21 cellular contexts compared by ENCODE assay signal in the genomic region with DNA sequence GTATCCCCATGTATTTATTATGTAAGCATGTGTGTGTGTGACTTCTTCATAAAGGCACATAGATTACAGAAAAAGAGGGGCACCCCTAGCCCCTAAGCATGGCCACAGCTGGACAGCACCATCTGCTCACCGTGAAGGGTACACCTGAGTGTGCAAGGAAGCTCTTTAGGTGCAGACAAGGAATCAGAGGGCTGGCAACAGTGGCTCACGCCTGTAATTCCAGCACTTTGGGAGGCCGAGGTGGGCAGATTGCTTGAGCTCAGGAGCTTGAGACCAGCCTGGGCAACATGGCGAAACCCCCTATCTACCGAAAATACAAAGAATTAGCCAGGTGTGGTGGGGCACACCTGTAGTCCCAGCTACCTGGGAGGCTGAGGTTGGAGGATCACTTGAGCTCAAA. TPM values are rescaled to one million over a fixed set of nuclear protein-coding genes. Genes with fewer than 3 reads are reported as not detected.
DNase-seq lines count a peak whose midpoint lies in the region; ATAC-seq, FAIRE-seq and TF ChIP-seq lines count a peak whose summit lies in the region.
"Had no signal": no experiment of that assay in that cellular context is flagged by ENCODE, and none has a peak within 500 bp of the region (broad histone marks: within the 10 kb centered on the region; RNA-seq: fewer than 3 reads in every experiment).

No MANE protein-coding gene starts in this region.

- no peak for TF ChIP-seq RAD21 in K562 (CRISPR knock-in tag; conservative IDR thresholded peaks at IDR 0.05 in 1 of 2, IDR thresholded peaks at IDR 0.05 in 1 of 2)

- no peak for TF ChIP-seq CTCF in K562 (IDR thresholded peaks at IDR 0.05 in 2 of 3, conservative IDR thresholded peaks at IDR 0.05 in 1 of 3; ENCODE audit: insufficient read depth in 2 of 3, low read depth in 1 of 3, low read length in 3 of 3)

- intact Hi-C loops in K562 (cut with micrococcal nuclease), result no loop called here

- no peak overlapping the region for H3K4me2 ChIP-seq in K562 (ENCODE audit: insufficient read depth, low read length)
- H3K4me2 ChIP-seq: A549 had no signal

- peaks cover 0 to 16% of the 10 kb centered on the region in 2 experiments; a peak in 1 of 5 replicates for H3K4me1 ChIP-seq in K562 (replicated peaks in 1 of 2; ENCODE audit: control insufficient read depth in 2 of 2, insufficient read depth in 2 of 2, low read length in 2 of 2)
- H3K4me1 ChIP-seq: Caco-2 had no signal

- no peaks in the 10 kb centered on the region for H3K79me2 ChIP-seq in K562 (ENCODE audit: control insufficient read depth, insufficient read depth, low read length)

- H3K27me3 ChIP-seq in K562 (ENCODE audit: control insufficient read depth in 2 of 2, insufficient read depth in 2 of 2, low read length in 2 of 2), result no peaks in the 10 kb centered on the region

- TF ChIP-seq POLR2A in K562 (conservative IDR thresholded peaks at IDR 0.05), result no peak

- H3K9ac ChIP-seq in K562 (ENCODE audit: insufficient read depth in 1 of 2, low read depth in 2 of 2, low read length in 2 of 2), result no peak overlapping the region

- peak; percentile 9 for DNase-seq in activated CD8-positive, alpha-beta memory T cell treated with anti-CD3 and anti-CD28 coated beads for 24 hours
- no peak for DNase-seq in activated CD8-positive, alpha-beta memory T cell treated with anti-CD3 and anti-CD28 coated beads, Interleukin-2, amount 50 U/mL, for 4 hours
- no peak for DNase-seq in K562 (ENCODE audit: extremely low read depth in 1 of 4, low spot score in 3 of 4)
- DNase-seq in left lobe of liver (ENCODE audit: low spot score), result peak; percentile 30
- DNase-seq in ureter (ENCODE audit: low spot score), result peak; percentile 5
- DNase-seq in anterior cingulate cortex (lab: John Stamatoyannopoulos, UW), result no peak
- DNase-seq: AML-193; Caco-2; CD4-positive, alpha-beta T cell; GDM1; GOT3; H7 had no signal

- TF ChIP-seq EP300 in K562 (IDR thresholded peaks at IDR 0.05; ENCODE audit: low read length), result no peak

- no peak overlapping the region for H3K27ac ChIP-seq in K562 (ENCODE audit: extremely low read depth, low read depth, low read length)
- H3K27ac ChIP-seq: 22Rv1, A549, C4-2B, HL-60 had no signal

- no TSS peak for BruUV-seq in K562 (replicated peaks; lab: Mats Ljungman, UMichigan)

- H3K9me1 ChIP-seq in K562 (ENCODE audit: control insufficient read depth, insufficient read depth, low read length), result peaks cover 2% of the 10 kb centered on the region

- ATAC-seq in K562 (no peak), left lobe of liver (no peak), GM18517 (IDR thresholded peaks at IDR 0.05; ENCODE audit: unreplicated experiment) (no peak)
- ATAC-seq: HCT116 had no signal

- H2AFZ ChIP-seq in K562 (ENCODE audit: low read depth, low read length), result no peak overlapping the region

- peaks cover 4% of the 10 kb centered on the region for H4K20me1 ChIP-seq in K562 (replicated peaks; ENCODE audit: control insufficient read depth, insufficient read depth, low read length)

- CTCF ChIA-PET in K562 (lab: Yijun Ruan, JAX; ENCODE audit: low intra/inter-chr PET ratio), result no interaction called here

- H3K9me3 ChIP-seq in K562 (replicated peaks; ENCODE audit: control insufficient read depth, insufficient read depth, low read depth, low read length), result no peaks in the 10 kb centered on the region
- H3K9me3 ChIP-seq: A549, Caco-2 had no signal

- no peak for FAIRE-seq in K562 (lab: Jason Lieb, UNC)
- FAIRE-seq: A549, D721Med, GM12892, GM18507 had no signal

- in situ Hi-C loops in K562 (cut with MboI), result no loop called here

- POLR2A ChIA-PET in K562 (lab: Yijun Ruan, JAX), result interaction anchor here (0.6 to 3.7 kb wide), 7 partner anchors 9 to 45 kb away, joined by 3 to 19 read pairs (median 3); no protein-coding TSS in a partner anchor

- H3K36me3 ChIP-seq in K562 (ENCODE audit: control insufficient read depth, insufficient read depth, low read length), result peaks cover 95% of the 10 kb centered on the region; the same call in 2 of the 3 replicates

- WGBS in K562 (ENCODE audit: insufficient coverage, low coverage, missing lambda C conversion rate), result 74% methylated on average over 5 of the region's 5 CpGs

- H3K4me3 ChIP-seq in K562, result no peak overlapping the region
- H3K4me3 ChIP-seq: A549 had no signal

TF ChIP-seq in K562, 482 proteins besides CTCF, POLR2A, EP300 and RAD21:
- TF ChIP-seq IRF2 (CRISPR knock-in tag; IDR thresholded peaks at IDR 0.05) (0 out of 2 replicates have a peak, but pooled peaks have one; percentile 62), SAFB2 (IDR thresholded peaks at IDR 0.05; ENCODE audit: borderline replicate concordance, low read depth, low read length, severe bottlenecking) (no peak), RBBP5 (IDR thresholded peaks at IDR 0.05; ENCODE audit: borderline replicate concordance, insufficient read depth, low read length, poor library complexity, severe bottlenecking) (peak; percentile 2)
- TF ChIP-seq, protein P1, sequence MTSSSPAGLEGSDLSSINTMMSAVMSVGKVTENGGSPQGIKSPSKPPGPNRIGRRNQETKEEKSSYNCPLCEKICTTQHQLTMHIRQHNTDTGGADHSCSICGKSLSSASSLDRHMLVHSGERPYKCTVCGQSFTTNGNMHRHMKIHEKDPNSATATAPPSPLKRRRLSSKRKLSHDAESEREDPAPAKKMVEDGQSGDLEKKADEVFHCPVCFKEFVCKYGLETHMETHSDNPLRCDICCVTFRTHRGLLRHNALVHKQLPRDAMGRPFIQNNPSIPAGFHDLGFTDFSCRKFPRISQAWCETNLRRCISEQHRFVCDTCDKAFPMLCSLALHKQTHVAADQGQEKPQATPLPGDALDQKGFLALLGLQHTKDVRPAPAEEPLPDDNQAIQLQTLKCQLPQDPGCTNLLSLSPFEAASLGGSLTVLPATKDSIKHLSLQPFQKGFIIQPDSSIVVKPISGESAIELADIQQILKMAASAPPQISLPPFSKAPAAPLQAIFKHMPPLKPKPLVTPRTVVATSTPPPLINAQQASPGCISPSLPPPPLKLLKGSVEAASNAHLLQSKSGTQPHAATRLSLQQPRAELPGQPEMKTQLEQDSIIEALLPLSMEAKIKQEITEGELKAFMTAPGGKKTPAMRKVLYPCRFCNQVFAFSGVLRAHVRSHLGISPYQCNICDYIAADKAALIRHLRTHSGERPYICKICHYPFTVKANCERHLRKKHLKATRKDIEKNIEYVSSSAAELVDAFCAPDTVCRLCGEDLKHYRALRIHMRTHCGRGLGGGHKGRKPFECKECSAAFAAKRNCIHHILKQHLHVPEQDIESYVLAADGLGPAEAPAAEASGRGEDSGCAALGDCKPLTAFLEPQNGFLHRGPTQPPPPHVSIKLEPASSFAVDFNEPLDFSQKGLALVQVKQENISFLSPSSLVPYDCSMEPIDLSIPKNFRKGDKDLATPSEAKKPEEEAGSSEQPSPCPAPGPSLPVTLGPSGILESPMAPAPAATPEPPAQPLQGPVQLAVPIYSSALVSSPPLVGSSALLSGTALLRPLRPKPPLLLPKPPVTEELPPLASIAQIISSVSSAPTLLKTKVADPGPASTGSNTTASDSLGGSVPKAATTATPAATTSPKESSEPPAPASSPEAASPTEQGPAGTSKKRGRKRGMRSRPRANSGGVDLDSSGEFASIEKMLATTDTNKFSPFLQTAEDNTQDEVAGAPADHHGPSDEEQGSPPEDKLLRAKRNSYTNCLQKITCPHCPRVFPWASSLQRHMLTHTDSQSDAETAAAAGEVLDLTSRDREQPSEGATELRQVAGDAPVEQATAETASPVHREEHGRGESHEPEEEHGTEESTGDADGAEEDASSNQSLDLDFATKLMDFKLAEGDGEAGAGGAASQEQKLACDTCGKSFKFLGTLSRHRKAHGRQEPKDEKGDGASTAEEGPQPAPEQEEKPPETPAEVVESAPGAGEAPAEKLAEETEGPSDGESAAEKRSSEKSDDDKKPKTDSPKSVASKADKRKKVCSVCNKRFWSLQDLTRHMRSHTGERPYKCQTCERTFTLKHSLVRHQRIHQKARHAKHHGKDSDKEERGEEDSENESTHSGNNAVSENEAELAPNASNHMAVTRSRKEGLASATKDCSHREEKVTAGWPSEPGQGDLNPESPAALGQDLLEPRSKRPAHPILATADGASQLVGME (CRISPR knock-in tag; IDR thresholded peaks at IDR 0.05), result no peak

RNA-seq across cellular contexts. Expression of a gene that starts 56.3 kb away (rescaled TPM):
- total RNA-seq in K562 (2011; cell fraction: chromatin; rRNA removed; ENCODE audit: low replicate concordance), result 104 and 237 TPM in 2 replicates
- total RNA-seq in K562 (2011; cell fraction: nucleolus; rRNA removed), result 233 and 250 TPM in 2 replicates
- total RNA-seq in K562 (2011; cell fraction: nucleoplasm; rRNA removed), result 163 and 192 TPM in 2 replicates
- total RNA-seq in K562 (2014; rRNA removed), result 62.9 and 79.7 TPM in 2 replicates
- 25.0 and 31.7 TPM in 2 replicates for total RNA-seq in K562 (2014; rRNA removed; fragmentation: Illumina TruSeq; extraction: Trizol)
- total RNA-seq in K562 (2015; rRNA removed; fragmentation: Illumina TruSeq; extraction: Trizol), result 52.2 and 56.7 TPM in 2 replicates
- total RNA-seq in K562 (2021), result 101 and 103 TPM in 2 replicates
- 45.6 and 65.3 TPM in 2 replicates for polyA plus RNA-seq in K562 (2011; rRNA removed)
- polyA plus RNA-seq in K562 (2011; cell fraction: cytosol; rRNA removed), result 87.9 and 92.8 TPM in 2 replicates
- 96.5 and 99.6 TPM in 2 replicates for polyA plus RNA-seq in K562 (2011; cell fraction: nucleus; rRNA removed)
- 68.2 and 87.4 TPM in 2 replicates for polyA plus RNA-seq in K562 (2012)
- 56.7 and 59.7 TPM in 2 replicates for polyA plus RNA-seq in K562 (2014; fragmentation: Illumina TruSeq; extraction: Trizol)
- under 1 TPM; 0.69 to 0.70 TPM for polyA plus RNA-seq in K562 (2014; fragmentation: Nextera tagmentation; extraction: Ambion mirVana)
- polyA plus RNA-seq in K562 (2014; rRNA removed), result 54.1 and 56.4 TPM in 2 replicates
- polyA minus RNA-seq in K562 (2011; rRNA and poly(A)+ RNA removed), result 59.4 and 60.5 TPM in 2 replicates
- polyA minus RNA-seq in K562 (2011; cell fraction: cytosol; rRNA and poly(A)+ RNA removed), result 76.8 and 101 TPM in 2 replicates
- 59.6 and 106 TPM in 2 replicates for polyA minus RNA-seq in K562 (2011; cell fraction: nucleus; rRNA and poly(A)+ RNA removed)
- 30.5 TPM for total RNA-seq in left lobe of liver
- 68.7 TPM for total RNA-seq in ureter

Comparison
In these comparisons a context has a peak if more than half of its experiments do, and no peak if none do; other contexts are left out.
1. DNase-seq: peak in activated CD8-positive, alpha-beta memory T cell treated with anti-CD3 and anti-CD28 coated beads for 24 hours (single experiment), left lobe of liver (single experiment) and ureter (single experiment); none in activated CD8-positive, alpha-beta memory T cell treated with anti-CD3 and anti-CD28 coated beads, Interleukin-2, amount 50 U/mL, for 4 hours (single experiment), K562 (0 of 4) and anterior cingulate cortex (0 of 58).